In genomic region chr1:231093158-231093922, GRCh38 we compare ENCODE assay signal across 10 cellular contexts. TPM values are rescaled to one million over a fixed set of nuclear protein-coding genes. Genes with fewer than 3 reads are reported as not detected.
DNase-seq lines count a peak whose midpoint lies in the region; ATAC-seq and TF ChIP-seq lines count a peak whose summit lies in the region.
"Had no signal": no experiment of that assay in that cellular context is flagged by ENCODE, and none has a peak within 500 bp of the region (broad histone marks: within the 10 kb centered on the region; RNA-seq: fewer than 3 reads in every experiment).

No MANE protein-coding gene starts in this region.

- peak; percentile 24 for ATAC-seq in left lobe of liver
- ATAC-seq: Panc1 had no signal

- no peaks in the 10 kb centered on the region for H3K36me3 ChIP-seq in cardiac muscle cell
- H3K36me3 ChIP-seq in uterus: no peaks in the 10 kb centered on the region
- H3K36me3 ChIP-seq: breast epithelium had no signal

- peak; percentile 14 to 42 for DNase-seq in cardiac muscle cell (ENCODE audit: low read depth in 1 of 2, low spot score in 1 of 2)
- DNase-seq in cardiac septum (ENCODE audit: low spot score): no peak
- DNase-seq in cerebellar cortex (ENCODE audit: low spot score): peak; percentile 43
- no peak for DNase-seq in left lobe of liver (ENCODE audit: low spot score)
- no peak for DNase-seq in HK-2 (ENCODE audit: unreplicated experiment)
- DNase-seq in uterus: no peak
- no peak for DNase-seq in NCI-H2081 (lab: John Stamatoyannopoulos, UW)
- no peak for DNase-seq in GDM1 (lab: John Stamatoyannopoulos, UW)

- H3K9me3 ChIP-seq in cardiac muscle cell (ENCODE audit: low read depth): no peaks in the 10 kb centered on the region
- H3K9me3 ChIP-seq in uterus: no peaks in the 10 kb centered on the region
- H3K9me3 ChIP-seq: breast epithelium had no signal

- H3K4me1 ChIP-seq in cardiac muscle cell (ENCODE audit: low read depth): no peaks in the 10 kb centered on the region
- H3K4me1 ChIP-seq in uterus: no peaks in the 10 kb centered on the region
- H3K4me1 ChIP-seq: breast epithelium had no signal

- intact Hi-C loops in cardiac septum (cut with DNase I) (loop anchor here (1.0 kb wide), 1 partner anchor 118 kb away; no protein-coding TSS in a partner anchor), uterus (cut with DNase I; ENCODE audit: low total_unique reads) (no loop called here)

- H3K27ac ChIP-seq in cardiac muscle cell (no peak overlapping the region), uterus (no peak overlapping the region)
- H3K27ac ChIP-seq: breast epithelium had no signal

- H3K27me3 ChIP-seq in cardiac muscle cell (no peaks in the 10 kb centered on the region), uterus (no peaks in the 10 kb centered on the region)

- TF ChIP-seq CTCF in cardiac muscle cell (IDR thresholded peaks at IDR 0.05; ENCODE audit: low read depth, low read length) (peak; percentile 36), uterus (IDR thresholded peaks at IDR 0.05) (no peak)

- no peak overlapping the region for H3K4me3 ChIP-seq in cardiac muscle cell
- H3K4me3 ChIP-seq in uterus: no peak overlapping the region
- H3K4me3 ChIP-seq: breast epithelium had no signal

- no peak for TF ChIP-seq POLR2A in uterus (IDR thresholded peaks at IDR 0.05)

RNA-seq across cellular contexts. Expression of gene FAM89A, which starts 53.3 kb away (rescaled TPM):
- total RNA-seq in cardiac muscle cell: 13.0 and 24.2 TPM in 2 replicates
- polyA plus RNA-seq in cardiac muscle cell: 24.1 and 24.7 TPM in 2 replicates
- total RNA-seq in cardiac septum: 4.1 TPM
- 3.3 TPM for total RNA-seq in left lobe of liver
- total RNA-seq in uterus: 10 to 100 TPM; 10.3 to 20.5 (median 16.1) TPM

Comparison
In these comparisons a context has a peak if more than half of its experiments do, and no peak if none do; other contexts are left out.
1. DNase-seq: peak in cardiac muscle cell (2 of 2) and cerebellar cortex (single experiment); none in cardiac septum (single experiment), left lobe of liver (single experiment), HK-2 (single experiment), uterus (0 of 2), NCI-H2081 (0 of 2) and GDM1 (single experiment).